ENCODE assay signal across 1 cellular context in the genomic region with DNA sequence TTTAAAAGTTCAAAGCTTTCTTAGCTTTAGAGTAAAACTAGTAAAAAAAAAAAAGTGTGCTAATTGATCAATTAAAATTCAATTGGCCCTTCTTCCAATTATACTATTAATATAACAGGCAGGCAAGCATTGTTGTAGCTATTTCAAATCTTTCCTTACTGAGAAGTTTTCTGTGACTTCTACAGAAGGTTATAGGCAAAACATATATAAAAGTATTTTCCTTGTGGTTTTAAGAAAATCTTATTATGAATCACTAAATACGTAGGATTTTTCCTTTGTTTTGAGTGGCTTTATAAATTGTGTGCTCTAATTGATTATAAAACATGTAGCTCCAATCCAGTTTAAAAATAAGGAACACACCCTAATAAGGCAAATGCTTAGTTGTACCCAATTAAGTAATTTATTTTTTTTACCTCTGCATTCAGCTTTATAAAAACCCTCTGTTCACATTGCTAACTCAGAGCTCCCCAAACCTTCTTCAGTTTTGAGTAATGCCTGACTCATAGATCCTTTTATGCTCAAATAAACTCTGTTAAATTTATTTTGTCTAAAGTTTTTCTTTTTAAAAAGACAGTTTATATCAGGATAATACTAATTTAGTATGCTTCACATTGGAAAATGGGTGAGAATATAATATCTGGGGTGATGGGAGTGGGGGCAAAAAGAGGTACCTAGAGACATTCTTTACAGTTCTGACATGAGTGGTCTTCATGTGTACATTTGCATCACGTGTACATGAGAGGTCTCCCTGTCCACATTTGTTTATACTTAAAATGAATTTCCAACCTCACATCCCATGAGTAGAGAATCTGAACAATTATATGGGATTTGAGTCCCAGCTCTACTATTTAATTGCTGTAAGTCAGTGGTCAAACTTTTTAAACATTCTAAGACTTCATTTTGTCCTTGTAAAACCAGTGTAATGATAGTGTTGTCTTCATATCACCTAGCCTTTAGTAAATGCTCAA.
TF ChIP-seq lines count a peak whose summit lies in the region.

No MANE protein-coding gene starts in this region.

TF ChIP-seq in WTC11, 78 proteins besides CTCF, POLR2A, EP300 and RAD21 (continued from another document):
- TF ChIP-seq ARID4B (CRISPR knock-in tag; IDR thresholded peaks at IDR 0.05; ENCODE audit: borderline replicate concordance) (no peak), TCF7 (CRISPR knock-in tag; IDR thresholded peaks at IDR 0.05; ENCODE audit: low read depth) (no peak), ATF6 (CRISPR knock-in tag; IDR thresholded peaks at IDR 0.05) (no peak), SP1 (CRISPR knock-in tag; conservative IDR thresholded peaks at IDR 0.05) (no peak), STAT6 (CRISPR knock-in tag; conservative IDR thresholded peaks at IDR 0.05; ENCODE audit: low read depth) (no peak), ZNF425 (CRISPR knock-in tag; conservative IDR thresholded peaks at IDR 0.05) (no peak), ZNF219 (CRISPR knock-in tag; IDR thresholded peaks at IDR 0.05; ENCODE audit: borderline replicate concordance) (no peak), GTF2I (CRISPR knock-in tag; conservative IDR thresholded peaks at IDR 0.05) (no peak), ETV6 (CRISPR knock-in tag; IDR thresholded peaks at IDR 0.05) (no peak), USF2 (CRISPR knock-in tag; IDR thresholded peaks at IDR 0.05) (no peak), ZNF317 (CRISPR knock-in tag; IDR thresholded peaks at IDR 0.05; ENCODE audit: borderline replicate concordance, low read depth) (no peak), NFE2L1 (CRISPR knock-in tag; IDR thresholded peaks at IDR 0.05) (no peak), OVOL2 (CRISPR knock-in tag; IDR thresholded peaks at IDR 0.05; ENCODE audit: borderline replicate concordance) (no peak), NR3C1 (CRISPR knock-in tag; conservative IDR thresholded peaks at IDR 0.05; ENCODE audit: low read depth) (no peak), MAX (CRISPR knock-in tag; IDR thresholded peaks at IDR 0.05) (no peak), TEAD4 (CRISPR knock-in tag; IDR thresholded peaks at IDR 0.05) (no peak)
- TF ChIP-seq, protein P1, sequence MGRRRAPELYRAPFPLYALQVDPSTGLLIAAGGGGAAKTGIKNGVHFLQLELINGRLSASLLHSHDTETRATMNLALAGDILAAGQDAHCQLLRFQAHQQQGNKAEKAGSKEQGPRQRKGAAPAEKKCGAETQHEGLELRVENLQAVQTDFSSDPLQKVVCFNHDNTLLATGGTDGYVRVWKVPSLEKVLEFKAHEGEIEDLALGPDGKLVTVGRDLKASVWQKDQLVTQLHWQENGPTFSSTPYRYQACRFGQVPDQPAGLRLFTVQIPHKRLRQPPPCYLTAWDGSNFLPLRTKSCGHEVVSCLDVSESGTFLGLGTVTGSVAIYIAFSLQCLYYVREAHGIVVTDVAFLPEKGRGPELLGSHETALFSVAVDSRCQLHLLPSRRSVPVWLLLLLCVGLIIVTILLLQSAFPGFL (CRISPR knock-in tag; IDR thresholded peaks at IDR 0.05; ENCODE audit: borderline replicate concordance), result no peak
- TF ChIP-seq, protein P2, sequence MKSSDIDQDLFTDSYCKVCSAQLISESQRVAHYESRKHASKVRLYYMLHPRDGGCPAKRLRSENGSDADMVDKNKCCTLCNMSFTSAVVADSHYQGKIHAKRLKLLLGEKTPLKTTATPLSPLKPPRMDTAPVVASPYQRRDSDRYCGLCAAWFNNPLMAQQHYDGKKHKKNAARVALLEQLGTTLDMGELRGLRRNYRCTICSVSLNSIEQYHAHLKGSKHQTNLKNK (CRISPR knock-in tag; IDR thresholded peaks at IDR 0.05), result no peak
